ENCODE assay signal across 22 cellular contexts in the genomic region with DNA sequence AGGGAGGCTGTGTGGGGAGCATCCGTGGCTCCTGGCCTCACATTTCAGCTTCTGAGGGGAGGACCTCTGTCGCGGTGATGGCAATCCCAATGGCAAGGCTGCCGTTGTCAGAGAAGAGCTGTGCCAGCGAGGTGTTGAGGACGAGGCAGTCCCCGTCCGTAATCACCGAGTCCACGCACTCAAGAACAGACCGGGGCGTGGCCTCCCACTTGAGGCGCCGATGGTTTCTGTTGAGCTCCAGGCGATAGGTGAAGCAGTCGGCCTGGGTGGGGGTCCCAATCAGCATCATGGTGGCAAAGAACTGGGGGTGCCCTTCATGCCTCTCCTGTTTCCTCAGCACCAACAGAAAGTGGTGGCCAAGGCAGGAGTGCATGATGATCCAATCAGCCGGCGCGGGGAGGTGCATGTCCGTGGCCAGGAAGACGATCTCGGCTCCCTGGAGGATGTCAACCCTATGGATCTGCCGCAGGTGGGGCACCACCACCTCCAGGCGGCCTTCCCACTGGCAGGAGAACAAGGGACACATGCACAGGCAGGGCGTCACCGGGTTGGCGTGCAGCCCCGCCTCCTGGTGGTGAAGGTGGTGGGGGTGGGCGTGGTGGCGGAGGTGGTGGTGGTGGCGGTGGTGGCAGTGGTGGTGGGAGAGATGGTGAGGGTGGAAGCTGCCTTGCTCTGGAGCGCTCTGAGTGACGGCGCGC.
DNase-seq lines count a peak whose midpoint lies in the region; ATAC-seq and TF ChIP-seq lines count a peak whose summit lies in the region.
"Had no signal": no experiment of that assay in that cellular context is flagged by ENCODE, and none has a peak within 500 bp of the region (broad histone marks: within the 10 kb centered on the region; RNA-seq: fewer than 3 reads in every experiment).

No MANE protein-coding gene starts in this region.

- ATAC-seq in GM18519 (IDR thresholded peaks at IDR 0.05; ENCODE audit: low FRiP score, unreplicated experiment), result no peak
- ATAC-seq: A549, GM12878 had no signal

- whole genome bisulfite sequencing in neuronal stem cell (ENCODE audit: extremely low coverage in 2 of 2, insufficient read length in 2 of 2, insufficient replicate concordance in 1 of 2), 2 donors, result no CpG with 5 or more reads among the region's 35 CpGs

- no peak overlapping the region for H3K9ac ChIP-seq in neuronal stem cell (ENCODE audit: low read depth, low read length, poor library complexity)
- H3K9ac ChIP-seq: BLaER1 treated with 17β-estradiol and CSF1 and Interleukin-3, amounts not matched to agents 10 nM and 100 nM had no signal

- POLR2A ChIA-PET in HEK293 (lab: Yijun Ruan, JAX), result no interaction called here

- H3K4me1 ChIP-seq in HEK293 (ENCODE audit: control insufficient read depth, insufficient read depth, low read length), result peaks cover 17% of the 10 kb centered on the region
- H3K4me1 ChIP-seq in neuronal stem cell (ENCODE audit: control insufficient read depth in 2 of 2, insufficient read depth in 1 of 2, low read depth in 1 of 2, low read length in 2 of 2), result peaks cover 0 to 6% of the 10 kb centered on the region in 2 donors
- peaks cover 8% of the 10 kb centered on the region for H3K4me1 ChIP-seq in vagina
- H3K4me1 ChIP-seq: A549 had no signal

- no peak overlapping the region for H2BK120ac ChIP-seq in neuronal stem cell (ENCODE audit: low read depth, low read length)

- peak overlapping the region; percentile 62 for H3K23ac ChIP-seq in neuronal stem cell (ENCODE audit: low read depth, low read length, poor library complexity)

- H3K27ac ChIP-seq in HEK293 (ENCODE audit: extremely low read depth, low read depth, low read length) (no peak overlapping the region), coronary artery (no peak overlapping the region), neuronal stem cell (replicated peaks; ENCODE audit: low read length) (no peak overlapping the region), vagina (no peak overlapping the region)
- H3K27ac ChIP-seq: A549; BLaER1 treated with 17β-estradiol and CSF1 and Interleukin-3, amounts not matched to agents 10 nM and 100 nM had no signal

- H3K79me1 ChIP-seq in neuronal stem cell (ENCODE audit: low read depth, low read length), result no peaks in the 10 kb centered on the region

- H3K27me3 ChIP-seq in neuronal stem cell (ENCODE audit: control insufficient read depth in 3 of 3, insufficient read depth in 3 of 3, low read depth in 1 of 3, low read length in 3 of 3) (peaks cover 0 to 2% (median 0%) of the 10 kb centered on the region in 3 experiments), vagina (no peaks in the 10 kb centered on the region)
- H3K27me3 ChIP-seq: BLaER1 treated with 17β-estradiol and CSF1 and Interleukin-3, amounts not matched to agents 10 nM and 100 nM had no signal

- DNase-seq in coronary artery (ENCODE audit: low spot score) (peak; percentile 62), neuronal stem cell (ENCODE audit: low spot score) (no peak), vagina (ENCODE audit: extremely low spot score in 2 of 2) (peak; percentile 70 to 72), NCI-H128 (lab: John Stamatoyannopoulos, UW; ENCODE audit: unreplicated experiment) (no peak)
- DNase-seq in activated naive CD4-positive, alpha-beta T cell treated with anti-CD3 and anti-CD28 coated beads, Interleukin-2, amount 50 U/mL, for 16 hours, result no peak
- DNase-seq: 8988T; ACHN; AML-193; BE2C; CD4-positive, alpha-beta T cell; CD8-positive, alpha-beta memory T cell; DMS 273 treated with DMSO at 0.1 percent for 48 hours; DMS79; EL; GDM1; GOT3 had no signal

- no peak overlapping the region for H2AK5ac ChIP-seq in neuronal stem cell (ENCODE audit: low read depth, low read length)

- H3K4me3 ChIP-seq in HEK293 (ENCODE audit: low read depth, low read length) (no peak overlapping the region), coronary artery (no peak overlapping the region), neuronal stem cell (ENCODE audit: low read length in 2 of 2) (peak overlapping the region in 1 of 2 donors; percentile 19), vagina (no peak overlapping the region)
- H3K4me3 ChIP-seq: A549; BLaER1 treated with 17β-estradiol and CSF1 and Interleukin-3, amounts not matched to agents 10 nM and 100 nM; GM12878; HAP-1 had no signal

- peak overlapping the region; percentile 69 for H2BK5ac ChIP-seq in neuronal stem cell (ENCODE audit: low read length)

- CTCF ChIA-PET in HEK293 (lab: Yijun Ruan, JAX), result no interaction called here

- H3K18ac ChIP-seq in neuronal stem cell (ENCODE audit: low read length), result peak overlapping the region; percentile 13

- H4K8ac ChIP-seq in neuronal stem cell (ENCODE audit: low read depth, low read length), result no peak overlapping the region

- TF ChIP-seq CTCF in HEK293 (tag by site-specific recombination; IDR thresholded peaks at IDR 0.05) (no peak), coronary artery (IDR thresholded peaks at IDR 0.05) (no peak), vagina (IDR thresholded peaks at IDR 0.05) (no peak)

- peak overlapping the region; percentile 30 for H2BK12ac ChIP-seq in neuronal stem cell (ENCODE audit: low read length)

- H3K4ac ChIP-seq in neuronal stem cell (ENCODE audit: low read length), result peak overlapping the region; percentile 19

- no peak overlapping the region for H3K4me2 ChIP-seq in neuronal stem cell (ENCODE audit: insufficient read depth, low read length, poor library complexity, severe bottlenecking)
- H3K4me2 ChIP-seq: A549 had no signal

- H3K36me3 ChIP-seq in HEK293 (ENCODE audit: control insufficient read depth in 2 of 2, insufficient read depth in 1 of 2, low read length in 2 of 2), result no peaks in the 10 kb centered on the region
- no peaks in the 10 kb centered on the region for H3K36me3 ChIP-seq in neuronal stem cell (replicated peaks in 1 of 2; ENCODE audit: control insufficient read depth in 2 of 2, insufficient read depth in 2 of 2, low read length in 2 of 2)
- H3K36me3 ChIP-seq in vagina, result no peaks in the 10 kb centered on the region
- H3K36me3 ChIP-seq: BE2C; BLaER1 treated with 17β-estradiol and CSF1 and Interleukin-3, amounts not matched to agents 10 nM and 100 nM; HAP-1 had no signal

- H2AFZ ChIP-seq in neuronal stem cell (ENCODE audit: low read length), result no peak overlapping the region

- no peak overlapping the region for H2BK15ac ChIP-seq in neuronal stem cell (ENCODE audit: low read length)

- intact Hi-C loops in vagina (cut with DNase I), result no loop called here

- no peak for TF ChIP-seq POLR2A in vagina (IDR thresholded peaks at IDR 0.05)

- no peak overlapping the region for H4K91ac ChIP-seq in neuronal stem cell (ENCODE audit: low read depth, low read length, poor library complexity)

- H3K9me3 ChIP-seq in HEK293 (ENCODE audit: control insufficient read depth, insufficient read depth, low read depth, low read length), result no peaks in the 10 kb centered on the region
- no peaks in the 10 kb centered on the region for H3K9me3 ChIP-seq in neuronal stem cell (replicated peaks in 1 of 2; ENCODE audit: control insufficient read depth in 2 of 2, insufficient read depth in 1 of 2, low read depth in 1 of 2, low read length in 2 of 2)
- no peaks in the 10 kb centered on the region for H3K9me3 ChIP-seq in vagina
- H3K9me3 ChIP-seq: A549; BE2C; BLaER1 treated with 17β-estradiol and CSF1 and Interleukin-3, amounts not matched to agents 10 nM and 100 nM; HAP-1 had no signal

- H3K14ac ChIP-seq in neuronal stem cell (ENCODE audit: low read length), result peak overlapping the region; percentile 58

TF ChIP-seq in HEK293, 187 proteins besides CTCF, POLR2A, EP300 and RAD21 (continues in another document):
- TF ChIP-seq, protein P1, sequence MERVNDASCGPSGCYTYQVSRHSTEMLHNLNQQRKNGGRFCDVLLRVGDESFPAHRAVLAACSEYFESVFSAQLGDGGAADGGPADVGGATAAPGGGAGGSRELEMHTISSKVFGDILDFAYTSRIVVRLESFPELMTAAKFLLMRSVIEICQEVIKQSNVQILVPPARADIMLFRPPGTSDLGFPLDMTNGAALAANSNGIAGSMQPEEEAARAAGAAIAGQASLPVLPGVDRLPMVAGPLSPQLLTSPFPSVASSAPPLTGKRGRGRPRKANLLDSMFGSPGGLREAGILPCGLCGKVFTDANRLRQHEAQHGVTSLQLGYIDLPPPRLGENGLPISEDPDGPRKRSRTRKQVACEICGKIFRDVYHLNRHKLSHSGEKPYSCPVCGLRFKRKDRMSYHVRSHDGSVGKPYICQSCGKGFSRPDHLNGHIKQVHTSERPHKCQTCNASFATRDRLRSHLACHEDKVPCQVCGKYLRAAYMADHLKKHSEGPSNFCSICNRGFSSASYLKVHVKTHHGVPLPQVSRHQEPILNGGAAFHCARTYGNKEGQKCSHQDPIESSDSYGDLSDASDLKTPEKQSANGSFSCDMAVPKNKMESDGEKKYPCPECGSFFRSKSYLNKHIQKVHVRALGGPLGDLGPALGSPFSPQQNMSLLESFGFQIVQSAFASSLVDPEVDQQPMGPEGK (tag by site-specific recombination; IDR thresholded peaks at IDR 0.05), result no peak
- TF ChIP-seq ZNF549 (tag by site-specific recombination; IDR thresholded peaks at IDR 0.05), result no peak
- TF ChIP-seq ZNF843 (tag by site-specific recombination; IDR thresholded peaks at IDR 0.05), result no peak
- no peak for TF ChIP-seq ZNF121 (tag by site-specific recombination; IDR thresholded peaks at IDR 0.05)
- no peak for TF ChIP-seq ZNF223 (tag by site-specific recombination; IDR thresholded peaks at IDR 0.05)
- TF ChIP-seq ZFHX2 (tag by site-specific recombination; conservative IDR thresholded peaks at IDR 0.05), result peak; percentile 67
- TF ChIP-seq ZNF274 (IDR thresholded peaks at IDR 0.05; ENCODE audit: low read length), result no peak
- no peak for TF ChIP-seq ZNF274 (tag by site-specific recombination; IDR thresholded peaks at IDR 0.05; ENCODE audit: borderline replicate concordance)
- no peak for TF ChIP-seq ZNF214 (tag by site-specific recombination; IDR thresholded peaks at IDR 0.05; ENCODE audit: borderline replicate concordance)
- TF ChIP-seq ZNF701 (tag by site-specific recombination; IDR thresholded peaks at IDR 0.05), result no peak
- no peak for TF ChIP-seq IKZF3 (tag by site-specific recombination; IDR thresholded peaks at IDR 0.05)
- TF ChIP-seq EGR2 (tag by site-specific recombination; IDR thresholded peaks at IDR 0.05; ENCODE audit: low read depth), result peak; percentile 55; the same call in 1 of the 2 replicates

Comparison
In these comparisons a context has a peak if more than half of its experiments do, and no peak if none do; other contexts are left out.
1. DNase-seq: peak in coronary artery (single experiment) and vagina (2 of 2); none in neuronal stem cell (single experiment), NCI-H128 (single experiment) and activated naive CD4-positive, alpha-beta T cell treated with anti-CD3 and anti-CD28 coated beads, Interleukin-2, amount 50 U/mL, for 16 hours (single experiment).